Comparison of ENCODE assay signal across 11 cellular contexts in genomic region chr6:111096246-111096645, GRCh38. TPM values are rescaled to one million over a fixed set of nuclear protein-coding genes. Genes with fewer than 3 reads are reported as not detected.
A peak's percentile ranks its signal among the peaks of the same experiment; 100 is the strongest.
DNase-seq lines count a peak whose midpoint lies in the region; ATAC-seq, FAIRE-seq and TF ChIP-seq lines count a peak whose summit lies in the region.
"Had no signal": no experiment of that assay in that cellular context is flagged by ENCODE, and none has a peak within 500 bp of the region (broad histone marks: within the 10 kb centered on the region; RNA-seq: fewer than 3 reads in every experiment).

No MANE protein-coding gene starts in this region.

- FAIRE-seq in GM12892 (lab: Jason Lieb, UNC) = peak; percentile 63
- FAIRE-seq in frontal cortex (lab: Jason Lieb, UNC) = no peak
- FAIRE-seq: TTC549 had no signal

- TF ChIP-seq POLR2A in GM12892 (IDR thresholded peaks at IDR 0.05; ENCODE audit: low read depth, low read length) (no peak), heart left ventricle (IDR thresholded peaks at IDR 0.05) (no peak)

- intact Hi-C loops in heart left ventricle (cut with DNase I) = no loop called here
- intact Hi-C loops in left ventricle myocardium superior (cut with micrococcal nuclease) = no loop called here

- no peak overlapping the region for H3K4me3 ChIP-seq in heart left ventricle
- H3K4me3 ChIP-seq: dorsolateral prefrontal cortex, GM23248 had no signal

- H3K36me3 ChIP-seq in heart left ventricle = no peaks in the 10 kb centered on the region

- no peak for TF ChIP-seq CTCF in heart left ventricle (IDR thresholded peaks at IDR 0.05)

- no peak for ATAC-seq in heart left ventricle
- ATAC-seq in left ventricle myocardium superior = no peak

- H3K27ac ChIP-seq in heart left ventricle = no peak overlapping the region
- H3K27ac ChIP-seq: dorsolateral prefrontal cortex, GM23248 had no signal

- DNase-seq in GM12892 (ENCODE audit: insufficient read length) = no peak
- peak; percentile 47 for DNase-seq in NCI-H2196 treated with DMSO at 0.1 percent for 48 hours (lab: John Stamatoyannopoulos, UW; ENCODE audit: unreplicated experiment)
- DNase-seq in activated naive CD4-positive, alpha-beta T cell treated with Interleukin-2 at 50 U/mL for 16 hours = peak; percentile 23
- peak; percentile 59 for DNase-seq in renal cortical epithelial cell (ENCODE audit: low read depth)
- DNase-seq in heart left ventricle = no peak
- no peak for DNase-seq in left ventricle myocardium superior
- DNase-seq in frontal cortex (ENCODE audit: low spot score in 2 of 2) = no peak
- DNase-seq in dermis blood vessel endothelial cell = no peak
- DNase-seq: dorsolateral prefrontal cortex, GM23248 had no signal

- H3K27me3 ChIP-seq in heart left ventricle = no peaks in the 10 kb centered on the region
- H3K27me3 ChIP-seq: dorsolateral prefrontal cortex had no signal

- no peaks in the 10 kb centered on the region for H3K9me3 ChIP-seq in heart left ventricle

- WGBS in heart left ventricle, 4 donors = 29 to 45% (median 41%) methylated on average over 3 of the region's 3 CpGs

- peaks cover 0 to 3% (median 0%) of the 10 kb centered on the region in 12 donors for H3K4me1 ChIP-seq in heart left ventricle

RNA-seq across cellular contexts. Expression of gene SLC16A10, which starts 8.9 kb away (rescaled TPM):
- 3.4 TPM for polyA plus RNA-seq in GM12892 (2012; ENCODE audit: missing spikeins)
- total RNA-seq in renal cortical epithelial cell (1.1 and 2.3 TPM in 2 replicates), heart left ventricle (10 to 100 TPM in 2 of 9 donors, 1 to 10 TPM in 7; 5.1 to 16.7 (median 7.4) TPM), left ventricle myocardium superior (20.8 TPM), frontal cortex (11.0 TPM), dermis blood vessel endothelial cell (under 0.01 and 0.19 TPM in 2 replicates)
- 1 to 10 TPM; 1.9 TPM for polyA plus RNA-seq in heart left ventricle
- total RNA-seq: GM23248 had no signal
- polyA plus RNA-seq: GM23248 had no signal

Comparison
In these comparisons a context has a peak if more than half of its experiments do, and no peak if none do; other contexts are left out.
1. DNase-seq: peak in NCI-H2196 treated with DMSO at 0.1 percent for 48 hours (single experiment), activated naive CD4-positive, alpha-beta T cell treated with Interleukin-2 at 50 U/mL for 16 hours (single experiment) and renal cortical epithelial cell (single experiment); none in GM12892 (single experiment), heart left ventricle (0 of 5), left ventricle myocardium superior (single experiment), frontal cortex (0 of 2) and dermis blood vessel endothelial cell (single experiment).